In genomic region chr15:47622058-47622457, GRCh38 we compare ENCODE assay signal across 25 cellular contexts.
"Had no signal": no experiment of that assay in that cellular context is flagged by ENCODE, and none has a peak within 500 bp of the region (broad histone marks: within the 10 kb centered on the region; RNA-seq: fewer than 3 reads in every experiment).

No MANE protein-coding gene starts in this region.

- H3K27ac ChIP-seq: left lung, lower lobe of right lung, pancreas, prostate gland, sigmoid colon, spleen, suprapubic skin, thoracic aorta, tibial artery, upper lobe of right lung had no signal

- FAIRE-seq: kidney, pancreas, small intestine, urothelium cell line had no signal

- H3K4me1 ChIP-seq: left lung, lower lobe of right lung, pancreas, prostate gland, sigmoid colon, spleen, suprapubic skin, tibial artery, upper lobe of right lung had no signal

- H3K4me3 ChIP-seq: left lung, lower lobe of right lung, pancreas, prostate gland, sigmoid colon, spleen, suprapubic skin, thoracic aorta, tibial artery, upper lobe of right lung had no signal

- H3K36me3 ChIP-seq: left lung, lower lobe of right lung, pancreas, prostate gland, sigmoid colon, spleen, suprapubic skin, thoracic aorta, tibial artery, upper lobe of right lung had no signal

- H3K27me3 ChIP-seq: left lung, pancreas, sigmoid colon, spleen, suprapubic skin, tibial artery, upper lobe of right lung had no signal

- ATAC-seq: left lung; lower lobe of right lung; naive thymus-derived CD8-positive, alpha-beta T cell; right cardiac atrium; stimulated activated effector memory CD8-positive, alpha-beta T cell treated with anti-CD3 and anti-CD28 coated beads, Interleukin-12 subunit alpha, Interleukin-12 subunit beta, amount 100 ng/mL, for 72 hours; upper lobe of right lung had no signal

- DNase-seq: hippocampal formation; kidney; left colon; left lung; lower lobe of right lung; mesenchymal stem cell; naive thymus-derived CD8-positive, alpha-beta T cell; nucleus accumbens; pancreas; posterior cingulate gyrus; retina; right cardiac atrium; sigmoid colon; small intestine; spleen; stimulated activated CD4-positive, alpha-beta T cell treated with anti-CD3 and anti-CD28 coated beads, Interleukin-4, amount 100 ng/mL, for 24 hours; stimulated activated naive CD4-positive, alpha-beta T cell; tibial artery; trophoblast cell; upper lobe of right lung had no signal

- H3K9me3 ChIP-seq: left lung, lower lobe of right lung, pancreas, prostate gland, sigmoid colon, spleen, suprapubic skin, thoracic aorta, tibial artery, upper lobe of right lung had no signal
